In the genomic region with DNA sequence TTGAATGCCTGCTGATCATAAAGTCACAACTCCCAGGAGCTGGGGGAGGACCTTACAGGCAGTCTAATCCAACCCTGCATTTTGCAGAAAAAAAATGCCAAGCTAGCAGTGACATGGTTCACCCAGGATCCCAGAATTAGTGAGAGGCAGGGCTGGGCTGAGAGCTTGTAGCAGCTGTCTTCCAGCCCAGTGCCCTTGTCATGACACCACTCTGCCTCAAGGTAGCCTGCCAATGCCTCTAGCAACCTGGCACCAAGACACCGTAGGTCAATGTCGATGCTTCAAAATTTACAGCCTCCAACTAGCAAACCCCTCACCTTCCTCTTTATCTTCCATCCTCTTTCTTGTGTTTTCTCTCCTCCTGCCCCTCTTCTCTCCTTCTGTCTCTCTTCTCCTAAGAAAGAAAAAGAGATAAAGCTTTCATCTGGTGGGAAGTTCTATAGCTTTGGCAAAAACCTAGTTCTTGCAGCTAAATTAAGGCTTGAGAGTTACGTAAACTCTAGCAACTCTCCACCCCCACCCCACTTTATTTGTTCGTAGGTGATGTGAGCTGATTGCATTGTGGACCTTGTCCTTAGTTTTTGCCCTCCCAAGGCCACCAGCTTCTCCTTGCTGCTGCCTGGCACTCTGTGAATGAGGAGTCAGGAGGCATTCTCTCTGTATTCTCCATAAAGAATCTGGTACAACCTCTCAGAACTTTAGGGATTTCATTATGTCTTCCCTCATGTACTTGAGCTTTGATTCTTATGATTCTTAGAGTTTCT, we compare ENCODE assay signal across 1 cellular context.
TF ChIP-seq lines count a peak whose summit lies in the region.

No MANE protein-coding gene starts in this region.

TF ChIP-seq in HepG2, 621 proteins besides CTCF, POLR2A, EP300 and RAD21 (continued from another document):
- TF ChIP-seq, protein P1, sequence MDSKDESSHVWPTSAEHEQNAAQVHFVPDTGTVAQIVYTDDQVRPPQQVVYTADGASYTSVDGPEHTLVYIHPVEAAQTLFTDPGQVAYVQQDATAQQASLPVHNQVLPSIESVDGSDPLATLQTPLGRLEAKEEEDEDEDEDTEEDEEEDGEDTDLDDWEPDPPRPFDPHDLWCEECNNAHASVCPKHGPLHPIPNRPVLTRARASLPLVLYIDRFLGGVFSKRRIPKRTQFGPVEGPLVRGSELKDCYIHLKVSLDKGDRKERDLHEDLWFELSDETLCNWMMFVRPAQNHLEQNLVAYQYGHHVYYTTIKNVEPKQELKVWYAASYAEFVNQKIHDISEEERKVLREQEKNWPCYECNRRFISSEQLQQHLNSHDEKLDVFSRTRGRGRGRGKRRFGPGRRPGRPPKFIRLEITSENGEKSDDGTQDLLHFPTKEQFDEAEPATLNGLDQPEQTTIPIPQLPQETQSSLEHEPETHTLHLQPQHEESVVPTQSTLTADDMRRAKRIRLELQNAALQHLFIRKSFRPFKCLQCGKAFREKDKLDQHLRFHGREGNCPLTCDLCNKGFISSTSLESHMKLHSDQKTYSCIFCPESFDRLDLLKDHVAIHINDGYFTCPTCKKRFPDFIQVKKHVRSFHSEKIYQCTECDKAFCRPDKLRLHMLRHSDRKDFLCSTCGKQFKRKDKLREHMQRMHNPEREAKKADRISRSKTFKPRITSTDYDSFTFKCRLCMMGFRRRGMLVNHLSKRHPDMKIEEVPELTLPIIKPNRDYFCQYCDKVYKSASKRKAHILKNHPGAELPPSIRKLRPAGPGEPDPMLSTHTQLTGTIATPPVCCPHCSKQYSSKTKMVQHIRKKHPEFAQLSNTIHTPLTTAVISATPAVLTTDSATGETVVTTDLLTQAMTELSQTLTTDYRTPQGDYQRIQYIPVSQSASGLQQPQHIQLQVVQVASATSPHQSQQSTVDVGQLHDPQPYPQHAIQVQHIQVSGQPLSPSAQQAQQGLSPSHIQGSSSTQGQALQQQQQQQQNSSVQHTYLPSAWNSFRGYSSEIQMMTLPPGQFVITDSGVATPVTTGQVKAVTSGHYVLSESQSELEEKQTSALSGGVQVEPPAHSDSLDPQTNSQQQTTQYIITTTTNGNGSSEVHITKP (CRISPR knock-in tag; IDR thresholded peaks at IDR 0.05; ENCODE audit: low read depth): no peak
- TF ChIP-seq ZNF558 (CRISPR knock-in tag; IDR thresholded peaks at IDR 0.05; ENCODE audit: borderline replicate concordance): no peak
- peak; percentile 33 for TF ChIP-seq HNF4A (CRISPR knock-in tag; IDR thresholded peaks at IDR 0.05)
- TF ChIP-seq TFDP1 (CRISPR knock-in tag; IDR thresholded peaks at IDR 0.05; ENCODE audit: borderline replicate concordance): no peak
- no peak for TF ChIP-seq TBP (CRISPR knock-in tag; IDR thresholded peaks at IDR 0.05)
